ENCODE assay signal across 6 cellular contexts in the genomic region with DNA sequence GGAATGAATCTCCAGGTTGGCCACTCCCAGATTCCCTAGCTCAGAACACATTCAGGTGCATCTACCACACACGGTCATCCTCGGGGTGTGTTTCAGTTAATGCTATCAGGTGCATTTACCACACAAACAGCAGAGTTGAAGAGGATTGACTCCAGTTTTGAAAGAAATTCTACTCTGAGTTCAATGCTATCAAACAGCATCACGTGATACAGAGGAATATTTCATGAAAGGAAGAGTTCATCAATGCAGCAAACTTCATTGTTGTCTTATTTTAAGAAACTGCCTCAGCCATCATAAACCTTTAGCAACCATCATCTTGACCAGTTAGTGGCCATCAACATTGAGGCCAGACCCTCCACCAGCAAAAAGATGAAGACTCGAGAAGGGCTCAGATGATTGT.
"Had no signal": no experiment of that assay in that cellular context is flagged by ENCODE, and none has a peak within 500 bp of the region (broad histone marks: within the 10 kb centered on the region; RNA-seq: fewer than 3 reads in every experiment).

No MANE protein-coding gene starts in this region.

- H3K4me2 ChIP-seq: KMS-11 had no signal

- FAIRE-seq: HTR-8/SVneo had no signal

- H3K27ac ChIP-seq: HL-60, KMS-11 had no signal

- DNase-seq: IMR-90, KBM-7, KG1 had no signal

- H3K9ac ChIP-seq: KMS-11 had no signal
